Comparison of ENCODE assay signal across 16 cellular contexts in the genomic region with DNA sequence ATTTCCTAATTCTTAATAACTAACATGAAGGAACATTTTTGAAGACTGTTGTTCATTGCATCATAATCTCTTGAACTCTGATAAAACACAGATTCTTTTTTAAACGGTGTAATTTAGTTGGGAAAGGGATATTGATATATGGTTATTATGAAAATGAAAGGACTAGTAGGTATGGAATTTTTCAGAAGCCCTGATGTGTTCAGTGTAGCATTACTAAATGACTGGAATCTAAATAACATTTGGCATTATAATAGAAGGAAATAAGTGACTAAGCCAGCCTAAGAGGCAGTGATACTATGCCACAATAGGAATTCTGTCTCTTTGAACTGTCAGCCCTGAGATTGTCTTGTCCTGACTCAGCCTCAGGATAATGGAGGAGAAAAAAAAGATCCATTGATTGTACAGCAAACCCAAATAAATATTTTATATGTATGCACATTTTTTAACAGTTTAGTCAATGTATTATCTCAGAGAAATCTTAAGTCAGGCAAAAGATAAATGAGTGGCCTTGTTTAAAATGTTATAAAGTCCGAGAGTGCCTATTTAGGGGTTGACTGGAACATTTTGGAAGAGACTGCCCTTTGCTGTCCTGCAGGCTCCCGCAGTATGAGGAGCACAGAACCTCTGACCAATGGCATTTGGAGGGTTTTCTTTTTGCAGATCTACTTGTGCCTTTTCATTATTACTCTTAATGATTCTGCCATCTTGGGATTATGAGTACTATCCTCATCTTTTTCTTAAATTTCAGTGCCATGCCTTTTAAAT.
DNase-seq lines count a peak whose midpoint lies in the region; ATAC-seq, FAIRE-seq and TF ChIP-seq lines count a peak whose summit lies in the region.
"Had no signal": no experiment of that assay in that cellular context is flagged by ENCODE, and none has a peak within 500 bp of the region (broad histone marks: within the 10 kb centered on the region; RNA-seq: fewer than 3 reads in every experiment).

No MANE protein-coding gene starts in this region.

- POLR2A ChIA-PET in HepG2 (lab: Yijun Ruan, JAX), result no interaction called here

- H3K27me3 ChIP-seq in HepG2 (ENCODE audit: control insufficient read depth in 1 of 2, insufficient read depth in 2 of 2, low read length in 2 of 2), result no peaks in the 10 kb centered on the region
- H3K27me3 ChIP-seq in right lobe of liver, result no peaks in the 10 kb centered on the region
- H3K27me3 ChIP-seq in adipocyte (replicated peaks; ENCODE audit: control insufficient read depth, insufficient read depth, low read length), result no peaks in the 10 kb centered on the region
- H3K27me3 ChIP-seq: SJCRH30, upper lobe of right lung had no signal

- H3K9me3 ChIP-seq in HepG2 (ENCODE audit: low read length), result no peaks in the 10 kb centered on the region
- H3K9me3 ChIP-seq in right lobe of liver, result no peaks in the 10 kb centered on the region
- H3K9me3 ChIP-seq in adipocyte (ENCODE audit: control insufficient read depth, low read length), result no peaks in the 10 kb centered on the region
- H3K9me3 ChIP-seq: SJCRH30, upper lobe of right lung had no signal

- no peak overlapping the region for H2AFZ ChIP-seq in HepG2 (ENCODE audit: low read length)

- no peak overlapping the region for H3K4me2 ChIP-seq in HepG2 (ENCODE audit: low read depth, low read length)

- BruUV-seq in HepG2 (replicated peaks; lab: Mats Ljungman, UMichigan), result no TSS peak

- H3K4me1 ChIP-seq in HepG2 (ENCODE audit: insufficient read depth, low read length), result no peaks in the 10 kb centered on the region
- no peaks in the 10 kb centered on the region for H3K4me1 ChIP-seq in right lobe of liver
- peaks cover 33% of the 10 kb centered on the region for H3K4me1 ChIP-seq in adipocyte (ENCODE audit: control insufficient read depth, insufficient read depth, low read length)
- H3K4me1 ChIP-seq: upper lobe of right lung had no signal

- CTCF ChIA-PET in HepG2 (lab: Yijun Ruan, JAX; ENCODE audit: low intra/inter-chr PET ratio, low total read pairs), result no interaction called here

- H3K9ac ChIP-seq in HepG2 (ENCODE audit: insufficient read depth, low read depth, low read length) (no peak overlapping the region), adipocyte (ENCODE audit: low read length) (no peak overlapping the region)

- no peaks in the 10 kb centered on the region for H3K79me2 ChIP-seq in HepG2 (ENCODE audit: insufficient read depth, low read length)

- H3K27ac ChIP-seq in HepG2 (ENCODE audit: extremely low read length, insufficient read depth, low read length) (no peak overlapping the region), right lobe of liver (no peak overlapping the region)
- H3K27ac ChIP-seq: SJCRH30, upper lobe of right lung had no signal

- H3K36me3 ChIP-seq in HepG2 (replicated peaks in 1 of 2; ENCODE audit: control insufficient read depth in 1 of 2, insufficient read depth in 2 of 2, low read length in 2 of 2), result no peaks in the 10 kb centered on the region
- H3K36me3 ChIP-seq in right lobe of liver, result no peaks in the 10 kb centered on the region
- no peaks in the 10 kb centered on the region for H3K36me3 ChIP-seq in adipocyte (ENCODE audit: control insufficient read depth, insufficient read depth, low read length, severe bottlenecking)
- H3K36me3 ChIP-seq: SJCRH30, upper lobe of right lung had no signal

- DNase-seq in HepG2 (ENCODE audit: low spot score), result no peak
- no peak for DNase-seq in right lobe of liver
- peak; percentile 61 for DNase-seq in adipocyte (ENCODE audit: low read depth)
- peak; percentile 93 for DNase-seq in foreskin melanocyte
- DNase-seq in urothelium cell line (ENCODE audit: low spot score), result peak; percentile 66
- no peak for DNase-seq in NCI-H2171 treated with DMSO at 0.1 percent for 48 hours (lab: John Stamatoyannopoulos, UW)
- DNase-seq in activated T-cell treated with anti-CD3 and anti-CD28 coated beads, Interleukin-2, amount 50 U/mL, for 1 hour, result no peak
- no peak for DNase-seq in 8988T
- DNase-seq: activated CD8-positive, alpha-beta memory T cell treated with anti-CD3 and anti-CD28 coated beads, Interleukin-2, amount 50 U/mL, for 48 hours; NCI-H1436; nephron progenitor cell; SJCRH30; upper lobe of right lung had no signal

- no peak for TF ChIP-seq RAD21 in HepG2 (CRISPR knock-in tag; IDR thresholded peaks at IDR 0.05)

- in situ Hi-C loops in HepG2 (cut with HindIII; ENCODE audit: extremely low pct_ligation_motif_present, low pct_unique_long_range_greater_than_20kb), result no loop called here

- H3K4me3 ChIP-seq in HepG2 (replicated peaks in 1 of 3; ENCODE audit: insufficient read depth in 1 of 3, low read depth in 2 of 3, low read length in 3 of 3) (no peak overlapping the region), right lobe of liver (no peak overlapping the region), adipocyte (ENCODE audit: low read length) (no peak overlapping the region)
- H3K4me3 ChIP-seq: GM12878, SJCRH30, upper lobe of right lung had no signal

- ATAC-seq in HepG2 (no peak), right lobe of liver (no peak)
- ATAC-seq: GM12878, left lobe of liver, upper lobe of right lung had no signal

- TF ChIP-seq EP300 in HepG2 (IDR thresholded peaks at IDR 0.05; ENCODE audit: low read depth in 2 of 2, low read length in 2 of 2) (no peak), HepG2 (CRISPR knock-in tag; IDR thresholded peaks at IDR 0.05; ENCODE audit: borderline replicate concordance) (no peak)

- no peaks in the 10 kb centered on the region for H4K20me1 ChIP-seq in HepG2 (ENCODE audit: insufficient read depth, low read length)

- no peak for TF ChIP-seq CTCF in HepG2 (CRISPR knock-in tag; IDR thresholded peaks at IDR 0.05)
- TF ChIP-seq CTCF in right lobe of liver (IDR thresholded peaks at IDR 0.05), result no peak

- WGBS in HepG2 (ENCODE audit: low lambda C conversion rate), result 5% methylated on average over 3 of the region's 3 CpGs
- 45% methylated on average over 3 of the region's 3 CpGs for WGBS in right lobe of liver (ENCODE audit: insufficient coverage, low coverage, low lambda C conversion rate, missing lambda C conversion rate)

- TF ChIP-seq POLR2A in HepG2 (IDR thresholded peaks at IDR 0.05; ENCODE audit: insufficient read depth in 1 of 2, low read depth in 2 of 2, low read length in 2 of 2) (no peak), right lobe of liver (IDR thresholded peaks at IDR 0.05) (no peak)

- intact Hi-C loops in HepG2 (cut with micrococcal nuclease; ENCODE audit: unreplicated experiment) (no loop called here), right lobe of liver (cut with DNase I) (no loop called here)

- FAIRE-seq in HepG2 (lab: Jason Lieb, UNC) (no peak), urothelium cell line (lab: Jason Lieb, UNC) (no peak)
- FAIRE-seq: A204.1, GM12878 had no signal

TF ChIP-seq in HepG2, 621 proteins besides CTCF, POLR2A, EP300 and RAD21:
- TF ChIP-seq MAFF (IDR thresholded peaks at IDR 0.05; ENCODE audit: low read depth, low read length) (0 out of 2 replicates have a peak, but pooled peaks have one; percentile 28), RFXANK (CRISPR knock-in tag; IDR thresholded peaks at IDR 0.05) (no peak), RXRA (CRISPR knock-in tag; IDR thresholded peaks at IDR 0.05) (no peak), ATF7 (IDR thresholded peaks at IDR 0.05) (peak; percentile 58; the same call in 1 of the 2 replicates), ATF7 (CRISPR knock-in tag; IDR thresholded peaks at IDR 0.05) (no peak), ZNF619 (CRISPR knock-in tag; IDR thresholded peaks at IDR 0.05) (no peak), ZUFSP (CRISPR knock-in tag; IDR thresholded peaks at IDR 0.05; ENCODE audit: borderline replicate concordance) (no peak), MTERF4 (CRISPR knock-in tag; IDR thresholded peaks at IDR 0.05) (no peak), RXRB (CRISPR knock-in tag; IDR thresholded peaks at IDR 0.05; ENCODE audit: borderline replicate concordance) (no peak), CEBPB (IDR thresholded peaks at IDR 0.05; ENCODE audit: borderline replicate concordance, low read depth, low read length) (peak; percentile 57; the same call in 1 of the 2 replicates)

Comparison
In these comparisons a context has a peak if more than half of its experiments do, and no peak if none do; other contexts are left out.
1. DNase-seq: peak in adipocyte (single experiment), foreskin melanocyte (single experiment) and urothelium cell line (single experiment); none in HepG2 (single experiment), right lobe of liver (0 of 3), NCI-H2171 treated with DMSO at 0.1 percent for 48 hours (single experiment), activated T-cell treated with anti-CD3 and anti-CD28 coated beads, Interleukin-2, amount 50 U/mL, for 1 hour (single experiment) and 8988T (single experiment).